Comparison of ENCODE assay signal across 15 cellular contexts in genomic region chr11:57251491-57252104, GRCh38. TPM values are rescaled to one million over a fixed set of nuclear protein-coding genes. Genes with fewer than 3 reads are reported as not detected.
A peak's percentile ranks its signal among the peaks of the same experiment; 100 is the strongest.
DNase-seq lines count a peak whose midpoint lies in the region; ATAC-seq, FAIRE-seq and TF ChIP-seq lines count a peak whose summit lies in the region.
"Had no signal": no experiment of that assay in that cellular context is flagged by ENCODE, and none has a peak within 500 bp of the region (broad histone marks: within the 10 kb centered on the region; RNA-seq: fewer than 3 reads in every experiment).

No MANE protein-coding gene starts in this region.

- TF ChIP-seq RAD21 in A549 (conservative IDR thresholded peaks at IDR 0.05 in 1 of 2, IDR thresholded peaks at IDR 0.05 in 1 of 2): no peak
- no peak for TF ChIP-seq RAD21 in Ishikawa (IDR thresholded peaks at IDR 0.05; ENCODE audit: low read depth)

- CTCF ChIA-PET in A549 (lab: Yijun Ruan, JAX): interaction anchor here (1.0 to 14.1 kb wide), 11 partner anchors 9 to 626 kb away, joined by 3 to 596 read pairs (median 44); partner anchors contain the start of gene APLNR
- CTCF ChIA-PET in activated CD4-positive, alpha-beta memory T cell treated with anti-CD3 and anti-CD28 coated beads, Interleukin-2, amount 10 ng/mL, durations not matched to agents 7 days and 5 days (lab: Charles Lee): interaction anchor here (0.6 kb wide), 1 partner anchor 27 kb away, joined by 3 read pairs; no protein-coding TSS in a partner anchor

- no peak for DNase-seq in A549 (ENCODE audit: low read depth in 1 of 2, low spot score in 1 of 2)
- peak in 4 of 7 donors; percentile 39 to 49 (median 45) for DNase-seq in adrenal gland
- peak; percentile 77 for DNase-seq in right atrium auricular region (ENCODE audit: low spot score)
- DNase-seq in suprapubic skin (ENCODE audit: low spot score in 2 of 2): no peak
- no peak for DNase-seq in activated CD4-positive, alpha-beta memory T cell treated with anti-CD3 and anti-CD28 coated beads, Interleukin-2, amount 10 ng/mL, durations not matched to agents 7 days and 5 days
- DNase-seq in H54 (ENCODE audit: insufficient read length, low spot score): no peak
- DNase-seq: activated CD8-positive, alpha-beta memory T cell treated with anti-CD3 and anti-CD28 coated beads, Interleukin-2, amount 10 ng/mL, durations not matched to agents 7 days and 5 days; dorsolateral prefrontal cortex; NCI-H2107; SHP77 treated with DMSO at 0.1 percent for 48 hours had no signal

- TF ChIP-seq POLR2A in A549 (IDR thresholded peaks at IDR 0.05; ENCODE audit: low read length): no peak
- no peak for TF ChIP-seq POLR2A in adrenal gland (IDR thresholded peaks at IDR 0.05)
- TF ChIP-seq POLR2A in suprapubic skin (IDR thresholded peaks at IDR 0.05): no peak
- TF ChIP-seq POLR2A in H54 (IDR thresholded peaks at IDR 0.05; ENCODE audit: low read depth, low read length): no peak

- POLR2A ChIA-PET in A549 (lab: Yijun Ruan, JAX): no interaction called here
- POLR2A ChIA-PET in activated CD4-positive, alpha-beta memory T cell treated with anti-CD3 and anti-CD28 coated beads, Interleukin-2, amount 10 ng/mL, durations not matched to agents 7 days and 5 days (lab: Charles Lee): no interaction called here

- TF ChIP-seq CTCF in A549 (IDR thresholded peaks at IDR 0.05) (no peak), adrenal gland (IDR thresholded peaks at IDR 0.05) (no peak), right atrium auricular region (IDR thresholded peaks at IDR 0.05) (no peak), suprapubic skin (IDR thresholded peaks at IDR 0.05) (no peak)

- WGBS in A549 (ENCODE audit: missing lambda C conversion rate): 56% methylated on average over 5 of the region's 5 CpGs
- WGBS in adrenal gland, 4 donors: 27 to 36% (median 31%) methylated on average over 5 of the region's 5 CpGs
- 49% methylated on average over 5 of the region's 5 CpGs for WGBS in suprapubic skin

- intact Hi-C loops in adrenal gland (cut with DNase I): loop anchor here in 1 of 2 donors (2.0 to 5.0 kb wide), 2 partner anchors 134 to 409 kb away; no protein-coding TSS in a partner anchor

- H3K9me3 ChIP-seq in A549 (no peaks in the 10 kb centered on the region), adrenal gland (replicated peaks in 1 of 3) (no peaks in the 10 kb centered on the region), right atrium auricular region (peaks cover 0 to 9% of the 10 kb centered on the region in 2 donors), suprapubic skin (no peaks in the 10 kb centered on the region)

- H3K27ac Mint-ChIP-seq in activated CD4-positive, alpha-beta memory T cell treated with anti-CD3 and anti-CD28 coated beads, Interleukin-2, amount 10 ng/mL, durations not matched to agents 7 days and 5 days: no peak overlapping the region
- H3K27ac Mint-ChIP-seq: activated CD8-positive, alpha-beta memory T cell treated with anti-CD3 and anti-CD28 coated beads, Interleukin-2, amount 10 ng/mL, durations not matched to agents 7 days and 5 days; activated naive CD8-positive, alpha-beta T cell; IgD-negative memory B cell had no signal

- H3K36me3 Mint-ChIP-seq in activated CD4-positive, alpha-beta memory T cell treated with anti-CD3 and anti-CD28 coated beads, Interleukin-2, amount 10 ng/mL, durations not matched to agents 7 days and 5 days (ENCODE audit: low read depth): no peaks in the 10 kb centered on the region
- H3K36me3 Mint-ChIP-seq: activated CD8-positive, alpha-beta memory T cell treated with anti-CD3 and anti-CD28 coated beads, Interleukin-2, amount 10 ng/mL, durations not matched to agents 7 days and 5 days; activated naive CD8-positive, alpha-beta T cell; IgD-negative memory B cell had no signal

- no peak overlapping the region for H3K4me2 ChIP-seq in A549

- H3K4me3 ChIP-seq in A549 (no peak overlapping the region), adrenal gland (no peak overlapping the region), right atrium auricular region (no peak overlapping the region), suprapubic skin (no peak overlapping the region)
- H3K4me3 ChIP-seq: dorsolateral prefrontal cortex had no signal

- no peaks in the 10 kb centered on the region for H3K9me3 Mint-ChIP-seq in activated CD4-positive, alpha-beta memory T cell treated with anti-CD3 and anti-CD28 coated beads, Interleukin-2, amount 10 ng/mL, durations not matched to agents 7 days and 5 days

- H3K27ac ChIP-seq in A549 (peak overlapping the region; percentile 10 to 90; a peak in 3 of 6 replicates), adrenal gland (no peak overlapping the region), right atrium auricular region (no peak overlapping the region), suprapubic skin (no peak overlapping the region)
- H3K27ac ChIP-seq: dorsolateral prefrontal cortex had no signal

- H3K36me3 ChIP-seq in adrenal gland (replicated peaks in 1 of 2): no peaks in the 10 kb centered on the region
- no peaks in the 10 kb centered on the region for H3K36me3 ChIP-seq in right atrium auricular region
- H3K36me3 ChIP-seq in suprapubic skin: no peaks in the 10 kb centered on the region

- FAIRE-seq in A549 (lab: Jason Lieb, UNC) (no peak), H54 (lab: Jason Lieb, UNC) (no peak)
- FAIRE-seq: TTC549 had no signal

- peaks cover 33% of the 10 kb centered on the region for H3K27me3 Mint-ChIP-seq in activated CD4-positive, alpha-beta memory T cell treated with anti-CD3 and anti-CD28 coated beads, Interleukin-2, amount 10 ng/mL, durations not matched to agents 7 days and 5 days

- no peak for TF ChIP-seq EP300 in A549 (IDR thresholded peaks at IDR 0.05)
- TF ChIP-seq EP300 in Ishikawa (IDR thresholded peaks at IDR 0.05; ENCODE audit: borderline replicate concordance): no peak
- TF ChIP-seq EP300 in suprapubic skin (IDR thresholded peaks at IDR 0.05): no peak

- H3K4me1 Mint-ChIP-seq in activated CD4-positive, alpha-beta memory T cell treated with anti-CD3 and anti-CD28 coated beads, Interleukin-2, amount 10 ng/mL, durations not matched to agents 7 days and 5 days: peaks cover 2% of the 10 kb centered on the region
- H3K4me1 Mint-ChIP-seq: activated CD8-positive, alpha-beta memory T cell treated with anti-CD3 and anti-CD28 coated beads, Interleukin-2, amount 10 ng/mL, durations not matched to agents 7 days and 5 days had no signal

- H3K27me3 ChIP-seq in adrenal gland (no peaks in the 10 kb centered on the region), right atrium auricular region (no peaks in the 10 kb centered on the region), suprapubic skin (no peaks in the 10 kb centered on the region)

- H3K4me3 Mint-ChIP-seq in activated CD4-positive, alpha-beta memory T cell treated with anti-CD3 and anti-CD28 coated beads, Interleukin-2, amount 10 ng/mL, durations not matched to agents 7 days and 5 days: no peak overlapping the region
- H3K4me3 Mint-ChIP-seq: activated CD8-positive, alpha-beta memory T cell treated with anti-CD3 and anti-CD28 coated beads, Interleukin-2, amount 10 ng/mL, durations not matched to agents 7 days and 5 days; activated naive CD8-positive, alpha-beta T cell; IgD-negative memory B cell had no signal

- H3K4me1 ChIP-seq in A549 (peaks cover 11% of the 10 kb centered on the region), adrenal gland (replicated peaks in 1 of 2) (peaks cover 0 to 6% of the 10 kb centered on the region in 2 donors), right atrium auricular region (peaks cover 0 to 13% of the 10 kb centered on the region in 2 donors), suprapubic skin (peaks cover 9% of the 10 kb centered on the region)

- ATAC-seq in A549: no peak
- ATAC-seq in HG02623 (IDR thresholded peaks at IDR 0.05; ENCODE audit: unreplicated experiment): no peak
- ATAC-seq: activated CD8-positive, alpha-beta memory T cell treated with anti-CD3 and anti-CD28 coated beads, Interleukin-2, amount 10 ng/mL, durations not matched to agents 7 days and 5 days had no signal

TF ChIP-seq in A549, 52 proteins besides CTCF, POLR2A, EP300 and RAD21 (continues in another document):
- TF ChIP-seq TP53 (CRISPR knock-in tag; IDR thresholded peaks at IDR 0.05) (no peak), HOXA7 (CRISPR knock-in tag; IDR thresholded peaks at IDR 0.05) (no peak), CBX2 (IDR thresholded peaks at IDR 0.05; ENCODE audit: borderline replicate concordance, low read depth) (no peak), RCOR1 (IDR thresholded peaks at IDR 0.05; ENCODE audit: low read depth, low read length) (no peak), EHMT2 (IDR thresholded peaks at IDR 0.05; ENCODE audit: low read depth) (no peak), JUN (IDR thresholded peaks at IDR 0.05) (no peak), EHF (CRISPR knock-in tag; IDR thresholded peaks at IDR 0.05) (no peak), HEYL (CRISPR knock-in tag; IDR thresholded peaks at IDR 0.05) (no peak), GATA3 (IDR thresholded peaks at IDR 0.05; ENCODE audit: borderline replicate concordance) (no peak)

TF ChIP-seq in Ishikawa, 13 proteins besides CTCF, POLR2A, EP300 and RAD21:
- TF ChIP-seq TEAD4 (IDR thresholded peaks at IDR 0.05): no peak
- peak; percentile 59; the same call in 1 of the 2 replicates for TF ChIP-seq NFIC (IDR thresholded peaks at IDR 0.05)

RNA-seq across cellular contexts. Expression of gene APLNR, which starts 14.5 kb away (rescaled TPM):
- polyA plus RNA-seq in A549 (2011; rRNA removed) (0.08 and 0.14 TPM in 2 replicates), A549 (2017; fragmentation: RNase III; extraction: RNeasy Plus Mini Kit Qiagen cat#74134 plus additional on column Dnase treatment) (0.08 to 0.09 TPM (median 0.08 TPM) in 3 replicates), adrenal gland (1 to 10 TPM; 1.1 to 2.5 (median 2.1) TPM)
- 0.05 and 0.10 TPM in 2 replicates for polyA plus RNA-seq in A549 (2012; cell fraction: cytosol; rRNA removed)
- 0.65 and 0.80 TPM in 2 replicates for polyA plus RNA-seq in A549 (2012; cell fraction: nucleus; rRNA removed)
- polyA minus RNA-seq in A549 (2011; rRNA and poly(A)+ RNA removed): 0.12 and 0.24 TPM in 2 replicates
- total RNA-seq in adrenal gland (10 to 100 TPM in 3 of 8 donors, 1 to 10 TPM in 5; 3.4 to 30.1 (median 6.5) TPM), right atrium auricular region (10 to 100 TPM in 1 of 2 donors, 1 to 10 TPM in 1; 6.3 to 13.6 TPM), suprapubic skin (1 to 10 TPM in 2 of 4 donors, under 1 TPM in 2; 0.42 to 2.2 (median 1.2) TPM)
- total RNA-seq in activated CD4-positive, alpha-beta memory T cell treated with anti-CD3 and anti-CD28 coated beads, Interleukin-2, amount 10 ng/mL, durations not matched to agents 7 days and 5 days: not detected
- total RNA-seq: activated CD8-positive, alpha-beta memory T cell treated with anti-CD3 and anti-CD28 coated beads, Interleukin-2, amount 10 ng/mL, durations not matched to agents 7 days and 5 days had no signal
- polyA plus RNA-seq: IgD-negative memory B cell had no signal

Comparison
In these comparisons a context has a peak if more than half of its experiments do, and no peak if none do; other contexts are left out.
1. DNase-seq: peak in adrenal gland (4 of 7) and right atrium auricular region (single experiment); none in A549 (0 of 2), suprapubic skin (0 of 2), activated CD4-positive, alpha-beta memory T cell treated with anti-CD3 and anti-CD28 coated beads, Interleukin-2, amount 10 ng/mL, durations not matched to agents 7 days and 5 days (single experiment) and H54 (single experiment).
2. H3K27ac ChIP-seq: peak in A549 (2 of 2); none in adrenal gland (0 of 5), right atrium auricular region (0 of 2) and suprapubic skin (single experiment).